Comparison of ENCODE assay signal across 13 cellular contexts in the genomic region with DNA sequence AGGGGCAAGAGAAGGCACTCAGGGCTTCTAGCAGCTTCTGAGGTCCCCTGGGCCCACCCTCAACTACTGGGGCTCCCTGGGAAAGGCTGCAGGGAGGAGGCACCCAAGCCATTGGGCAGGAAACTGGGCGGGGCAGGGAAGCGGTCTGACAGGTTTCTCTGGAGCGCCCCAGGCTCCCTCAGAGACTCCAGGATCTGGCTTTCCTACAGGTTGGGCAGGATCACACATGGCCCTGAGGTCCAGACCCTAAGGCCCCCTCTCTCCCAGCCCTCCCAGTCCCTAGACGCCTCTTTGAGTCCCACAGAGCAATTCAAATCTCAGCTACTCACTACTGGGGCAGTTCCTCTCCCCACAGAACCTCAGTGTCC. TPM values are rescaled to one million over a fixed set of nuclear protein-coding genes. Genes with fewer than 3 reads are reported as not detected.
DNase-seq lines count a peak whose midpoint lies in the region; ATAC-seq and TF ChIP-seq lines count a peak whose summit lies in the region.
"Had no signal": no experiment of that assay in that cellular context is flagged by ENCODE, and none has a peak within 500 bp of the region (broad histone marks: within the 10 kb centered on the region; RNA-seq: fewer than 3 reads in every experiment).

No MANE protein-coding gene starts in this region.

- H3K9me2 ChIP-seq in DOHH2 (replicated peaks; ENCODE audit: control insufficient read depth, low read length): no peaks in the 10 kb centered on the region

- H3K27ac ChIP-seq in DOHH2 (ENCODE audit: low read depth, low read length) (no peak overlapping the region), foreskin keratinocyte (peak overlapping the region; percentile 90), trophoblast cell (ENCODE audit: low read depth, low read length) (peak overlapping the region; percentile 85)
- H3K27ac ChIP-seq: SJSA1 had no signal

- H4K8ac ChIP-seq in trophoblast cell (ENCODE audit: low read depth, low read length): peak overlapping the region; percentile 77

- H3K9me3 ChIP-seq in DOHH2 (ENCODE audit: control insufficient read depth, insufficient read depth, low read length) (no peaks in the 10 kb centered on the region), trophoblast cell (ENCODE audit: insufficient read depth, low read depth, low read length) (peaks cover 2% of the 10 kb centered on the region)
- H3K9me3 ChIP-seq: SJSA1 had no signal

- peak overlapping the region; percentile 59 for H4K12ac ChIP-seq in trophoblast cell (ENCODE audit: low read depth, low read length)

- TF ChIP-seq CTCF in DOHH2 (IDR thresholded peaks at IDR 0.05; ENCODE audit: low read depth, low read length, poor library complexity, severe bottlenecking): no peak
- TF ChIP-seq CTCF in foreskin keratinocyte (conservative IDR thresholded peaks at IDR 0.05): peak; percentile 6

- H3F3A ChIP-seq in DOHH2 (ENCODE audit: control insufficient read depth, insufficient read depth): no peaks in the 10 kb centered on the region

- peaks cover 28% of the 10 kb centered on the region for H3K79me1 ChIP-seq in trophoblast cell (ENCODE audit: low read length)

- peak overlapping the region; percentile 90 for H4K91ac ChIP-seq in trophoblast cell (ENCODE audit: low read depth, low read length)

- H2AK5ac ChIP-seq in trophoblast cell (ENCODE audit: low read length): peak overlapping the region; percentile 90

- peak; percentile 54 for ATAC-seq in foreskin keratinocyte
- ATAC-seq: activated CD4-positive, alpha-beta T cell treated with anti-CD3 and anti-CD28 coated beads for 36 hours; stimulated activated naive CD8-positive, alpha-beta T cell treated with anti-CD3 and anti-CD28 coated beads, Interleukin-15, Interleukin-2, amounts not matched to agents 100 U/mL and 50 U/mL, for 24 hours had no signal

- H3K4me1 ChIP-seq in DOHH2 (ENCODE audit: control insufficient read depth, low read length) (peaks cover 13% of the 10 kb centered on the region), foreskin keratinocyte (peaks cover 36% of the 10 kb centered on the region), trophoblast cell (ENCODE audit: control insufficient read depth in 1 of 2, insufficient read depth in 2 of 2, low read length in 2 of 2) (peaks cover 40 to 43% of the 10 kb centered on the region in 2 experiments)

- H3K36me3 ChIP-seq in DOHH2 (ENCODE audit: control insufficient read depth, low read length) (no peaks in the 10 kb centered on the region), trophoblast cell (ENCODE audit: control insufficient read depth in 1 of 2, insufficient read depth in 2 of 2, low read length in 2 of 2) (peaks cover 72% of the 10 kb centered on the region in 2 experiments)
- H3K36me3 ChIP-seq: SJSA1 had no signal

- H2BK5ac ChIP-seq in trophoblast cell (ENCODE audit: low read depth, low read length, poor library complexity): peak overlapping the region; percentile 60

- H3K18ac ChIP-seq in trophoblast cell (ENCODE audit: low read length): peak overlapping the region; percentile 74

- peak overlapping the region; percentile 93 for H2BK12ac ChIP-seq in trophoblast cell (ENCODE audit: low read length)

- H3K9ac ChIP-seq in trophoblast cell (ENCODE audit: low read length): no peak overlapping the region

- H3K14ac ChIP-seq in trophoblast cell (ENCODE audit: low read length): peak overlapping the region; percentile 87

- H3K27me3 ChIP-seq in DOHH2 (ENCODE audit: control insufficient read depth, low read length): peaks cover 10% of the 10 kb centered on the region
- no peaks in the 10 kb centered on the region for H3K27me3 ChIP-seq in foreskin keratinocyte
- H3K27me3 ChIP-seq in trophoblast cell (ENCODE audit: insufficient read depth, low read length): no peaks in the 10 kb centered on the region
- H3K27me3 ChIP-seq: SJSA1 had no signal

- whole genome bisulfite sequencing in trophoblast cell (ENCODE audit: extremely low coverage, insufficient coverage, insufficient read length): no CpG with 5 or more reads among the region's 4 CpGs

- peak; percentile 77 for DNase-seq in NCI-H510A treated with DMSO at 0.1 percent for 48 hours (lab: John Stamatoyannopoulos, UW)
- DNase-seq in foreskin keratinocyte: peak; percentile 62 to 81
- peak; percentile 82 to 83 for DNase-seq in trophoblast cell
- no peak for DNase-seq in foreskin melanocyte
- DNase-seq in EL: no peak
- no peak for DNase-seq in AG20443 (ENCODE audit: low spot score)
- DNase-seq in NCI-H2081 treated with DMSO at 0.1 percent for 48 hours (lab: John Stamatoyannopoulos, UW): no peak
- DNase-seq: activated CD4-positive, alpha-beta T cell treated with anti-CD3 and anti-CD28 coated beads for 36 hours; activated gamma-delta T cell treated with Interleukin-2 at 50 U/mL for 16 hours; nephron progenitor cell; stimulated activated naive CD8-positive, alpha-beta T cell treated with anti-CD3 and anti-CD28 coated beads, Interleukin-15, Interleukin-2, amounts not matched to agents 100 U/mL and 50 U/mL, for 24 hours had no signal

- H2AFZ ChIP-seq in trophoblast cell (ENCODE audit: insufficient read depth, low read length, poor library complexity): peak overlapping the region; percentile 33

- no peak overlapping the region for H3K23ac ChIP-seq in trophoblast cell (ENCODE audit: low read length)

- H4K20me1 ChIP-seq in DOHH2 (ENCODE audit: control insufficient read depth, insufficient read depth, low read depth, low read length): no peaks in the 10 kb centered on the region

- H2BK120ac ChIP-seq in trophoblast cell (ENCODE audit: insufficient read depth, low read length, poor library complexity): peak overlapping the region; percentile 90

- no peaks in the 10 kb centered on the region for H3K79me2 ChIP-seq in DOHH2 (ENCODE audit: control insufficient read depth, low read length)
- H3K79me2 ChIP-seq in trophoblast cell (ENCODE audit: control insufficient read depth, insufficient read depth, low read length, poor library complexity): peaks cover 25% of the 10 kb centered on the region

- peak overlapping the region; percentile 56 for H3K4me3 ChIP-seq in DOHH2 (ENCODE audit: low read length)
- H3K4me3 ChIP-seq in trophoblast cell (ENCODE audit: low read depth, low read length): no peak overlapping the region
- H3K4me3 ChIP-seq: SJSA1 had no signal

- H3K4me2 ChIP-seq in DOHH2 (ENCODE audit: low read length): peak overlapping the region; percentile 61
- H3K4me2 ChIP-seq in trophoblast cell (ENCODE audit: low read length): peak overlapping the region; percentile 7

- H3K4ac ChIP-seq in trophoblast cell (ENCODE audit: low read depth, low read length): peak overlapping the region; percentile 91

RNA-seq across cellular contexts. Expression of a gene that starts 14.3 kb away (rescaled TPM):
- total RNA-seq in foreskin keratinocyte: 367 and 442 TPM in 2 replicates
- polyA plus RNA-seq in foreskin keratinocyte: 299 and 341 TPM in 2 replicates
- polyA plus RNA-seq in trophoblast cell (2013): 367 and 395 TPM in 2 replicates

RNA-seq across cellular contexts. Expression of a gene that starts 37.8 kb away (rescaled TPM):
- total RNA-seq in foreskin keratinocyte: 0.56 and 0.82 TPM in 2 replicates
- 0.45 and 0.77 TPM in 2 replicates for polyA plus RNA-seq in foreskin keratinocyte
- polyA plus RNA-seq in trophoblast cell (2013): 14.5 and 20.7 TPM in 2 replicates
- total RNA-seq: activated CD4-positive, alpha-beta T cell treated with anti-CD3 and anti-CD28 coated beads for 36 hours; SJSA1 had no signal

RNA-seq across cellular contexts. Expression of a gene that starts 39.5 kb away (rescaled TPM):
- total RNA-seq in foreskin keratinocyte: 8.8 and 13.7 TPM in 2 replicates
- polyA plus RNA-seq in foreskin keratinocyte: 9.1 and 11.8 TPM in 2 replicates
- 27.5 and 27.8 TPM in 2 replicates for polyA plus RNA-seq in trophoblast cell (2013)

RNA-seq across cellular contexts. Expression of a gene that starts 40.6 kb away (rescaled TPM):
- total RNA-seq in foreskin keratinocyte: 8.0 and 10.5 TPM in 2 replicates
- 8.8 and 10.9 TPM in 2 replicates for polyA plus RNA-seq in foreskin keratinocyte
- 181 and 187 TPM in 2 replicates for polyA plus RNA-seq in trophoblast cell (2013)

Comparison
In these comparisons a context has a peak if more than half of its experiments do, and no peak if none do; other contexts are left out.
1. DNase-seq: peak in NCI-H510A treated with DMSO at 0.1 percent for 48 hours (single experiment), foreskin keratinocyte (2 of 2) and trophoblast cell (2 of 2); none in foreskin melanocyte (single experiment), EL (single experiment), AG20443 (single experiment) and NCI-H2081 treated with DMSO at 0.1 percent for 48 hours (single experiment).